Comparison of ENCODE assay signal across 21 cellular contexts in the genomic region with DNA sequence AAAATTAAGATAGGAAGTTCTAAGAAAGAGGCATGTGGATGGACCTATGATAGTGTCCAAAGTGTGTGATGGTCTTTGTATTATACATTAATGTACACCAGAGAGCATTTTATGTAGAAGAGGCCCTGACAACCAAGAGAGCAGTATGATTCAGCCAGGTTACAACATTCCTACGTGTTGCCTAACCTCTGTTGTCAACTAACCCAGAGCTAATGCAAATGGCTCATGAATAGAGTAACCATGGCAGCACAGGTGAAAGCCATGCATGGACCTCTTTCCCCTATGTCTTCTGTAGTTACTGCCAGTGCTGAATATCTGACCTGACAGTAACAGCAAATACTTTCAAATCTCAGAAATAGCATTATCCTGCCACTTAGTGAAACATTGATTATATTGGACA.
"Had no signal": no experiment of that assay in that cellular context is flagged by ENCODE, and none has a peak within 500 bp of the region (broad histone marks: within the 10 kb centered on the region; RNA-seq: fewer than 3 reads in every experiment).

No MANE protein-coding gene starts in this region.

- H3K36me3 Mint-ChIP-seq: activated CD4-positive, alpha-beta memory T cell treated with anti-CD3 and anti-CD28 coated beads for 36 hours; activated naive CD8-positive, alpha-beta T cell treated with anti-CD3 and anti-CD28 coated beads, Interleukin-2, amount 10 ng/mL, durations not matched to agents 7 days and 5 days; natural killer cell treated with Interleukin-12 subunit alpha and Interleukin-12 subunit beta and Interleukin-15 and Interleukin-18, amount 100 ng/mL, for 72 hours had no signal

- H3K4me3 Mint-ChIP-seq: activated CD4-positive, alpha-beta memory T cell treated with anti-CD3 and anti-CD28 coated beads for 36 hours; activated naive CD4-positive, alpha-beta T cell treated with anti-CD3 and anti-CD28 coated beads for 36 hours; activated naive CD8-positive, alpha-beta T cell treated with anti-CD3 and anti-CD28 coated beads, Interleukin-2, amount 10 ng/mL, durations not matched to agents 7 days and 5 days; activated T-cell treated with anti-CD3 and anti-CD28 coated beads, Interleukin-2, amount 50 U/mL, for 72 hours; natural killer cell treated with Interleukin-12 subunit alpha and Interleukin-12 subunit beta and Interleukin-15 and Interleukin-18, amount 100 ng/mL, for 72 hours; T-helper 17 cell had no signal

- H3K27me3 Mint-ChIP-seq: activated CD4-positive, alpha-beta memory T cell treated with anti-CD3 and anti-CD28 coated beads for 36 hours; activated naive CD8-positive, alpha-beta T cell treated with anti-CD3 and anti-CD28 coated beads, Interleukin-2, amount 10 ng/mL, durations not matched to agents 7 days and 5 days; natural killer cell treated with Interleukin-12 subunit alpha and Interleukin-12 subunit beta and Interleukin-15 and Interleukin-18, amount 100 ng/mL, for 72 hours; T-helper 17 cell had no signal

- H3K27ac Mint-ChIP-seq: activated CD4-positive, alpha-beta memory T cell treated with anti-CD3 and anti-CD28 coated beads for 36 hours; activated naive CD4-positive, alpha-beta T cell treated with anti-CD3 and anti-CD28 coated beads for 36 hours; activated naive CD8-positive, alpha-beta T cell treated with anti-CD3 and anti-CD28 coated beads, Interleukin-2, amount 10 ng/mL, durations not matched to agents 7 days and 5 days; activated T-cell treated with anti-CD3 and anti-CD28 coated beads, Interleukin-2, amount 50 U/mL, for 72 hours; natural killer cell treated with Interleukin-12 subunit alpha and Interleukin-12 subunit beta and Interleukin-15 and Interleukin-18, amount 100 ng/mL, for 72 hours; T-helper 17 cell had no signal

- H3K27ac ChIP-seq: cardiac muscle cell, left lung, prostate gland, right atrium auricular region, spleen, thoracic aorta had no signal

- H3K36me3 ChIP-seq: cardiac muscle cell, left lung, prostate gland, right atrium auricular region, spleen, thoracic aorta had no signal

- FAIRE-seq: endometrium, frontal cortex had no signal

- H3K9me3 Mint-ChIP-seq: activated CD4-positive, alpha-beta memory T cell treated with anti-CD3 and anti-CD28 coated beads for 36 hours; activated naive CD8-positive, alpha-beta T cell treated with anti-CD3 and anti-CD28 coated beads, Interleukin-2, amount 10 ng/mL, durations not matched to agents 7 days and 5 days had no signal

- DNase-seq: activated CD4-positive, alpha-beta memory T cell treated with anti-CD3 and anti-CD28 coated beads for 36 hours; activated CD4-positive, alpha-beta T cell treated with anti-CD3 and anti-CD28 coated beads for 48 hours; activated effector memory CD4-positive, alpha-beta T cell treated with Interleukin-2 at 50 U/mL for 16 hours; activated naive CD4-positive, alpha-beta T cell treated with anti-CD3 and anti-CD28 coated beads for 36 hours; activated naive CD8-positive, alpha-beta T cell treated with anti-CD3 and anti-CD28 coated beads, Interleukin-2, amount 10 ng/mL, durations not matched to agents 7 days and 5 days; activated T-cell treated with anti-CD3 and anti-CD28 coated beads, Interleukin-2, amount 50 U/mL, for 72 hours; amniotic stem cell; left lung; spleen; stimulated activated CD4-positive, alpha-beta T cell treated with anti-CD3 and anti-CD28 coated beads, Interleukin-4, amount 100 ng/mL, for 1 hour; stimulated activated naive CD4-positive, alpha-beta T cell treated with Interleukin-2 at 50 U/mL for 16 hours; SW 1271; T-helper 17 cell had no signal

- H3K27me3 ChIP-seq: cardiac muscle cell, left lung, right atrium auricular region, spleen had no signal

- H3K4me3 ChIP-seq: cardiac muscle cell, left lung, lung, prostate gland, right atrium auricular region, spleen, thoracic aorta had no signal

- ATAC-seq: activated T-cell treated with anti-CD3 and anti-CD28 coated beads, Interleukin-2, amount 50 U/mL, for 72 hours; left lung; natural killer cell treated with Interleukin-12 subunit alpha and Interleukin-12 subunit beta and Interleukin-15 and Interleukin-18, amount 100 ng/mL, for 72 hours; T-helper 17 cell had no signal

- H3K9me3 ChIP-seq: prostate gland, thoracic aorta had no signal

- H3K4me1 Mint-ChIP-seq: activated naive CD8-positive, alpha-beta T cell treated with anti-CD3 and anti-CD28 coated beads, Interleukin-2, amount 10 ng/mL, durations not matched to agents 7 days and 5 days; T-helper 17 cell had no signal

- H3K4me1 ChIP-seq: left lung, prostate gland, right atrium auricular region, spleen had no signal
